21 cellular contexts compared by ENCODE assay signal in genomic region chr12:123054371-123054770, GRCh38.
"Had no signal": no experiment of that assay in that cellular context is flagged by ENCODE, and none has a peak within 500 bp of the region (broad histone marks: within the 10 kb centered on the region; RNA-seq: fewer than 3 reads in every experiment).

No MANE protein-coding gene starts in this region.

- H3K27ac ChIP-seq: RWPE1 had no signal

- ATAC-seq: HepG2, Panc1, PC-3, SK-N-SH treated with all-trans-retinoic acid at 6 μM for 48 hours had no signal

- DNase-seq: IMR-90; Karpas-422; KG1; MM.1S; NCI-H1092 treated with DMSO at 0.1 percent for 48 hours; NCI-H1436; NCI-H1694 treated with DMSO at 0.1 percent for 48 hours; NCI-H2029 treated with DMSO at 0.1 percent for 48 hours; NCI-H2171 treated with DMSO at 0.1 percent for 48 hours; NCI-H345; NCI-H446 treated with DMSO at 0.1 percent for 48 hours; NCI-H510A treated with DMSO at 0.1 percent for 48 hours; NCI-H526; NCI-H748 treated with DMSO at 0.1 percent for 48 hours; NK-92 treated with Interleukin-12 subunit alpha and Interleukin-12 subunit beta, amount 100 ng/mL, for 24 hours; PC-3; SHP77 had no signal
